Comparison of ENCODE assay signal across 1 cellular context in genomic region chr15:100341662-100342560, GRCh38.
TF ChIP-seq lines count a peak whose summit lies in the region.

Gene ADAMTS17 (minus strand): TSS chr15:100341975. CDS start chr15:100341899, 76 bp downstream.

TF ChIP-seq in GM23338, 12 proteins besides CTCF, POLR2A, EP300 and RAD21 (continued from another document):
- TF ChIP-seq ZNF462 (CRISPR knock-in tag; IDR thresholded peaks at IDR 0.05), result no peak
TF ChIP-seq in GM23338: peak in this region for 2.
